Comparison of ENCODE assay signal across 20 cellular contexts in genomic region chr13:33244210-33244906, GRCh38. TPM values are rescaled to one million over a fixed set of nuclear protein-coding genes. Genes with fewer than 3 reads are reported as not detected.
DNase-seq lines count a peak whose midpoint lies in the region; ATAC-seq and TF ChIP-seq lines count a peak whose summit lies in the region.
"Had no signal": no experiment of that assay in that cellular context is flagged by ENCODE, and none has a peak within 500 bp of the region (broad histone marks: within the 10 kb centered on the region; RNA-seq: fewer than 3 reads in every experiment).

No MANE protein-coding gene starts in this region.

- 86 to 87% methylated on average over 3 of the region's 3 CpGs for WGBS in tibial nerve, 2 donors
- WGBS in stomach, 5 donors: 94 to 100% (median 97%) methylated on average over 3 of the region's 3 CpGs

- no peak for TF ChIP-seq POLR2A in tibial nerve (IDR thresholded peaks at IDR 0.05)
- no peak for TF ChIP-seq POLR2A in stomach (IDR thresholded peaks at IDR 0.05)

- H3K27me3 ChIP-seq in duodenal mucosa (ENCODE audit: control insufficient read depth in 1 of 2, insufficient read depth in 2 of 2, low read length in 2 of 2): no peaks in the 10 kb centered on the region
- H3K27me3 ChIP-seq in lower lobe of right lung (ENCODE audit: low read depth): no peaks in the 10 kb centered on the region
- no peaks in the 10 kb centered on the region for H3K27me3 ChIP-seq in tibial nerve
- no peaks in the 10 kb centered on the region for H3K27me3 ChIP-seq in stomach
- H3K27me3 ChIP-seq: MG63 had no signal

- H3K9ac ChIP-seq in duodenal mucosa (ENCODE audit: low read depth in 1 of 2, low read length in 2 of 2): no peak overlapping the region
- H3K9ac ChIP-seq: KMS-11 had no signal

- H3K27ac ChIP-seq in duodenal mucosa (ENCODE audit: low read depth, low read length): peak overlapping the region; percentile 21
- peak overlapping the region; percentile 51 for H3K27ac ChIP-seq in lower lobe of right lung
- H3K27ac ChIP-seq in tibial nerve: peak overlapping the region in 3 of 4 donors; percentile 18 to 81 (median 60)
- H3K27ac ChIP-seq in stomach: no peak overlapping the region
- H3K27ac ChIP-seq: 22Rv1, KMS-11, PC-9 had no signal

- no peaks in the 10 kb centered on the region for H3K36me3 ChIP-seq in duodenal mucosa (ENCODE audit: control insufficient read depth in 1 of 2, insufficient read depth in 2 of 2, low read length in 2 of 2)
- no peaks in the 10 kb centered on the region for H3K36me3 ChIP-seq in lower lobe of right lung
- H3K36me3 ChIP-seq in tibial nerve: peaks cover 0 to 14% (median 0%) of the 10 kb centered on the region in 3 donors
- no peaks in the 10 kb centered on the region for H3K36me3 ChIP-seq in stomach

- DNase-seq in DMS79 (lab: John Stamatoyannopoulos, UW) (peak; percentile 10), DMS79 treated with DMSO at 0.1 percent for 48 hours (lab: John Stamatoyannopoulos, UW) (no peak), lower lobe of right lung (no peak), tibial nerve (ENCODE audit: low spot score in 2 of 2) (no peak), NCI-H2107 (lab: John Stamatoyannopoulos, UW) (no peak), amniotic stem cell (lab: John Stamatoyannopoulos, UW) (no peak), stomach (no peak)
- DNase-seq: CD8-positive, alpha-beta T cell; DND-41; GOT3; MG63; NCI-H1092; NCI-H146; NCI-H2081 treated with DMSO at 0.1 percent for 48 hours; NCI-H510A treated with DMSO at 0.1 percent for 48 hours; NCI-H82; PC-9 had no signal

- no peak overlapping the region for H3K4me3 ChIP-seq in duodenal mucosa (ENCODE audit: low read depth in 1 of 2, low read length in 2 of 2)
- H3K4me3 ChIP-seq in lower lobe of right lung: no peak overlapping the region
- no peak overlapping the region for H3K4me3 ChIP-seq in tibial nerve
- no peak overlapping the region for H3K4me3 ChIP-seq in stomach
- H3K4me3 ChIP-seq: MG63, PC-9 had no signal

- H3K9me3 ChIP-seq in duodenal mucosa (ENCODE audit: control insufficient read depth in 1 of 2, low read length in 2 of 2) (no peaks in the 10 kb centered on the region), lower lobe of right lung (no peaks in the 10 kb centered on the region), tibial nerve (peaks cover 0 to 11% (median 2%) of the 10 kb centered on the region in 4 donors), stomach (peaks cover 0 to 6% (median 0%) of the 10 kb centered on the region in 4 donors)

- TF ChIP-seq EP300 in tibial nerve (IDR thresholded peaks at IDR 0.05) (no peak), stomach (IDR thresholded peaks at IDR 0.05) (no peak)

- no peaks in the 10 kb centered on the region for H3K4me1 ChIP-seq in duodenal mucosa (ENCODE audit: control insufficient read depth in 1 of 2, insufficient read depth in 2 of 2, low read length in 2 of 2)
- H3K4me1 ChIP-seq in lower lobe of right lung: peaks cover under 1% of the 10 kb centered on the region
- H3K4me1 ChIP-seq in tibial nerve: peaks cover 0 to 28% (median 5%) of the 10 kb centered on the region in 4 donors
- peaks cover 0 to 10% (median 0%) of the 10 kb centered on the region in 4 donors for H3K4me1 ChIP-seq in stomach

- intact Hi-C loops in lower lobe of right lung (cut with DNase I) (no loop called here), stomach (cut with DNase I; ENCODE audit: low total_unique reads) (no loop called here)

- TF ChIP-seq CTCF in lower lobe of right lung (IDR thresholded peaks at IDR 0.05): no peak
- TF ChIP-seq CTCF in tibial nerve (IDR thresholded peaks at IDR 0.05): no peak
- TF ChIP-seq CTCF in stomach (IDR thresholded peaks at IDR 0.05): no peak

- no peak for ATAC-seq in lower lobe of right lung
- ATAC-seq: CD8-positive, alpha-beta T cell had no signal

RNA-seq across cellular contexts. Expression of gene STARD13, which starts 41.2 kb away (rescaled TPM):
- total RNA-seq in lower lobe of right lung (61.0 TPM), tibial nerve (100 to 1,000 TPM in 1 of 4 donors, 10 to 100 TPM in 3; 52.7 to 125 (median 80.0) TPM), stomach (100 to 1,000 TPM in 1 of 5 donors, 10 to 100 TPM in 4; 41.3 to 158 (median 54.3) TPM)
- 1 to 10 TPM; 4.4 to 9.2 (median 6.7) TPM for polyA plus RNA-seq in stomach
- total RNA-seq: CD8-positive, alpha-beta T cell had no signal

Comparison
In these comparisons a context has a peak if more than half of its experiments do, and no peak if none do; other contexts are left out.
1. H3K27ac ChIP-seq: peak in duodenal mucosa (single experiment), lower lobe of right lung (single experiment) and tibial nerve (3 of 4); none in stomach (0 of 5).